In genomic region chr3:25455316-25456232, GRCh38 we compare ENCODE assay signal across 8 cellular contexts. TPM values are rescaled to one million over a fixed set of nuclear protein-coding genes. Genes with fewer than 3 reads are reported as not detected.
A peak's percentile ranks its signal among the peaks of the same experiment; 100 is the strongest.
DNase-seq lines count a peak whose midpoint lies in the region; ATAC-seq and TF ChIP-seq lines count a peak whose summit lies in the region.

No MANE protein-coding gene starts in this region.

- TF ChIP-seq POLR2A in lower leg skin (IDR thresholded peaks at IDR 0.05): no peak

- no peaks in the 10 kb centered on the region for H3K79me2 ChIP-seq in parathyroid adenoma

- H3K27ac ChIP-seq in SK-N-MC (peak overlapping the region; percentile 87), parathyroid adenoma (no peak overlapping the region)

- POLR2A ChIA-PET in BJ (lab: Charles Lee): no interaction called here

- H3K4me1 ChIP-seq in parathyroid adenoma: no peaks in the 10 kb centered on the region

- H3K9me3 ChIP-seq in SK-N-MC (ENCODE audit: low read depth, low read length): no peaks in the 10 kb centered on the region
- H3K9me3 ChIP-seq in parathyroid adenoma (ENCODE audit: control insufficient read depth, low read length): no peaks in the 10 kb centered on the region

- H3K27me3 ChIP-seq in BJ (ENCODE audit: control insufficient read depth, insufficient read depth, low read length): no peaks in the 10 kb centered on the region
- H3K27me3 ChIP-seq in parathyroid adenoma (ENCODE audit: control insufficient read depth, insufficient read depth, low read length): no peaks in the 10 kb centered on the region

- 54% methylated on average over 9 of the region's 9 CpGs for WGBS in lower leg skin, 2 donors

- ATAC-seq in HG03342 (IDR thresholded peaks at IDR 0.05; ENCODE audit: unreplicated experiment) (no peak), GM21360 (IDR thresholded peaks at IDR 0.05; ENCODE audit: unreplicated experiment) (no peak)

- intact Hi-C loops in lower leg skin (cut with DNase I; ENCODE audit: low total_unique reads): no loop called here

- H2AFZ ChIP-seq in parathyroid adenoma: peak overlapping the region; percentile 13

- H3K4me2 ChIP-seq in parathyroid adenoma (ENCODE audit: low read length): no peak overlapping the region

- DNase-seq in BJ (ENCODE audit: low read depth) (peak; percentile 50), SK-N-MC (ENCODE audit: low read depth, low spot score) (no peak), foreskin fibroblast (peak; percentile 78 to 89), NCI-H2081 treated with DMSO at 0.1 percent for 48 hours (lab: John Stamatoyannopoulos, UW) (no peak), lower leg skin (ENCODE audit: low spot score in 2 of 2) (no peak)

- CTCF ChIA-PET in BJ (lab: Yijun Ruan, JAX): interaction anchor here (1.5 to 2.8 kb wide), 4 partner anchors 13 to 138 kb away, joined by 3 to 12 read pairs (median 8); no protein-coding TSS in a partner anchor

- H3K4me3 ChIP-seq in BJ (ENCODE audit: low read depth, low read length) (no peak overlapping the region), SK-N-MC (peak overlapping the region; percentile 49), foreskin fibroblast (ENCODE audit: low read depth in 1 of 2, low read length in 2 of 2) (peak overlapping the region in 1 of 2 donors; percentile 16), parathyroid adenoma (ENCODE audit: low read depth, low read length) (no peak overlapping the region), lower leg skin (ENCODE audit: low read depth, poor library complexity, severe bottlenecking) (no peak overlapping the region)

- H3K36me3 ChIP-seq in BJ (ENCODE audit: control insufficient read depth, insufficient read depth, low read length): no peaks in the 10 kb centered on the region
- H3K36me3 ChIP-seq in SK-N-MC (ENCODE audit: insufficient read depth, low read length): no peaks in the 10 kb centered on the region
- H3K36me3 ChIP-seq in parathyroid adenoma (ENCODE audit: control insufficient read depth, insufficient read depth, low read length): no peaks in the 10 kb centered on the region

- TF ChIP-seq CTCF in BJ (IDR thresholded peaks at IDR 0.05; ENCODE audit: insufficient read depth, low read depth, low read length) (no peak), foreskin fibroblast (IDR thresholded peaks at IDR 0.05; ENCODE audit: low read depth, low read length) (no peak), parathyroid adenoma (IDR thresholded peaks at IDR 0.05) (no peak), lower leg skin (IDR thresholded peaks at IDR 0.05) (no peak)

- no peak overlapping the region for H3K9ac ChIP-seq in SK-N-MC (ENCODE audit: insufficient read length)
- no peak overlapping the region for H3K9ac ChIP-seq in parathyroid adenoma

RNA-seq across cellular contexts. Expression of gene RARB, which starts 27.5 kb away (rescaled TPM):
- 7.8 and 10.1 TPM in 2 replicates for polyA plus RNA-seq in BJ (2011; rRNA removed)
- 13.2 and 19.9 TPM in 2 replicates for polyA minus RNA-seq in BJ (2011; rRNA and poly(A)+ RNA removed)
- 1 to 10 TPM in 2 of 4 donors, under 1 TPM in 1, not detected in 1; 0.34 to 6.5 (median 4.4) TPM for total RNA-seq in lower leg skin

Comparison
In these comparisons a context has a peak if more than half of its experiments do, and no peak if none do; other contexts are left out.
1. DNase-seq: peak in BJ (single experiment) and foreskin fibroblast (2 of 2); none in SK-N-MC (single experiment), NCI-H2081 treated with DMSO at 0.1 percent for 48 hours (single experiment) and lower leg skin (0 of 2).